Comparison of ENCODE assay signal across 9 cellular contexts in genomic region chr11:119262668-119263351, GRCh38. TPM values are rescaled to one million over a fixed set of nuclear protein-coding genes. Genes with fewer than 3 reads are reported as not detected.
DNase-seq lines count a peak whose midpoint lies in the region; ATAC-seq, FAIRE-seq and TF ChIP-seq lines count a peak whose summit lies in the region.
"Had no signal": no experiment of that assay in that cellular context is flagged by ENCODE, and none has a peak within 500 bp of the region (broad histone marks: within the 10 kb centered on the region; RNA-seq: fewer than 3 reads in every experiment).

No MANE protein-coding gene starts in this region.

- WGBS in A549 (ENCODE audit: missing lambda C conversion rate): 67% methylated on average over 5 of the region's 5 CpGs
- 49 to 54% methylated on average over 5 of the region's 5 CpGs for WGBS in aorta, 2 donors

- DNase-seq in A549 (ENCODE audit: low read depth in 1 of 2, low spot score in 1 of 2) (no peak), RCC 7860 (ENCODE audit: low spot score) (peak; percentile 26), left cardiac atrium (no peak), aorta (no peak), ecto neural progenitor cell (ENCODE audit: low spot score) (no peak), RWPE1 (ENCODE audit: low spot score) (no peak)

- H3K4me2 ChIP-seq in A549: peak overlapping the region; percentile 53

- TF ChIP-seq CTCF in A549 (IDR thresholded peaks at IDR 0.05): no peak
- TF ChIP-seq CTCF in RWPE1 (conservative IDR thresholded peaks at IDR 0.05; ENCODE audit: low read depth): no peak

- no peak for TF ChIP-seq RAD21 in A549 (conservative IDR thresholded peaks at IDR 0.05 in 1 of 2, IDR thresholded peaks at IDR 0.05 in 1 of 2)

- no peak for TF ChIP-seq EP300 in A549 (IDR thresholded peaks at IDR 0.05)

- no peak for TF ChIP-seq POLR2A in A549 (IDR thresholded peaks at IDR 0.05; ENCODE audit: low read length)

- no peak for FAIRE-seq in A549 (lab: Jason Lieb, UNC)
- FAIRE-seq in RCC 7860 (lab: Jason Lieb, UNC): peak; percentile 48
- FAIRE-seq: TTC549 had no signal

- H3K4me1 ChIP-seq in A549: peaks cover 17% of the 10 kb centered on the region
- H3K4me1 ChIP-seq in aorta (ENCODE audit: control insufficient read depth in 1 of 2, insufficient read depth in 2 of 2, low read length in 2 of 2): peaks cover 5 to 7% of the 10 kb centered on the region in 2 donors

- CTCF ChIA-PET in A549 (lab: Yijun Ruan, JAX) (interaction anchor here (0.9 kb wide), 1 partner anchor 61 kb away, joined by 4 read pairs; no protein-coding TSS in a partner anchor), RWPE1 (lab: Yijun Ruan, JAX) (interaction anchor here (0.6 kb wide), 2 partner anchors 98 to 645 kb away, joined by 3 read pairs; no protein-coding TSS in a partner anchor)

- no peaks in the 10 kb centered on the region for H3K27me3 ChIP-seq in aorta (ENCODE audit: control insufficient read depth in 1 of 2, insufficient read depth in 2 of 2, low read length in 1 of 2)

- intact Hi-C loops in left cardiac atrium (cut with DNase I) (no loop called here), aorta (cut with DNase I) (no loop called here)

- ATAC-seq in A549 (peak in 1 of 2 experiments; percentile 59; a peak in 3 of 6 replicates), GM18517 (IDR thresholded peaks at IDR 0.05; ENCODE audit: unreplicated experiment) (peak; percentile 36), left cardiac atrium (peak; percentile 46 to 63), aorta (ENCODE audit: low FRiP score) (no peak), GM19397 (IDR thresholded peaks at IDR 0.05; ENCODE audit: unreplicated experiment) (no peak)

- no peaks in the 10 kb centered on the region for H3K36me3 ChIP-seq in aorta (ENCODE audit: control insufficient read depth in 1 of 2, insufficient read depth in 2 of 2, low read length in 1 of 2)

- H3K4me3 ChIP-seq in A549: no peak overlapping the region
- no peak overlapping the region for H3K4me3 ChIP-seq in aorta (ENCODE audit: low read length in 2 of 2)

- no peaks in the 10 kb centered on the region for H3K9me3 ChIP-seq in A549
- H3K9me3 ChIP-seq in aorta (ENCODE audit: control insufficient read depth, low read length): no peaks in the 10 kb centered on the region

- H3K27ac ChIP-seq in A549 (no peak overlapping the region), aorta (ENCODE audit: low read depth in 1 of 2, low read length in 2 of 2) (no peak overlapping the region), RWPE1 (no peak overlapping the region)

- POLR2A ChIA-PET in A549 (lab: Yijun Ruan, JAX) (no interaction called here), RWPE1 (lab: Yijun Ruan, JAX; ENCODE audit: low non-redundant PET) (no interaction called here)

TF ChIP-seq in A549, 52 proteins besides CTCF, POLR2A, EP300 and RAD21:
- TF ChIP-seq HES2 (IDR thresholded peaks at IDR 0.05): no peak
- TF ChIP-seq MAFK (IDR thresholded peaks at IDR 0.05; ENCODE audit: partially characterized antibody): no peak
- no peak for TF ChIP-seq BHLHE40 (IDR thresholded peaks at IDR 0.05; ENCODE audit: low read depth, low read length)
- no peak for TF ChIP-seq HMGXB4 (CRISPR knock-in tag; IDR thresholded peaks at IDR 0.05; ENCODE audit: borderline replicate concordance)
- no peak for TF ChIP-seq HDAC2 (IDR thresholded peaks at IDR 0.05)
- TF ChIP-seq GATA3 (IDR thresholded peaks at IDR 0.05; ENCODE audit: borderline replicate concordance): no peak
- TF ChIP-seq FOSB (CRISPR knock-in tag; IDR thresholded peaks at IDR 0.05): no peak
- no peak for TF ChIP-seq NR3C1 (IDR thresholded peaks at IDR 0.05)
- TF ChIP-seq CEBPB (IDR thresholded peaks at IDR 0.05): no peak
- no peak for TF ChIP-seq USF2 (IDR thresholded peaks at IDR 0.05)
- no peak for TF ChIP-seq E2F6 (IDR thresholded peaks at IDR 0.05; ENCODE audit: borderline replicate concordance, low read depth)
- no peak for TF ChIP-seq RCOR1 (IDR thresholded peaks at IDR 0.05; ENCODE audit: low read depth, low read length)
- no peak for TF ChIP-seq CBX8 (IDR thresholded peaks at IDR 0.05)
- no peak for TF ChIP-seq FOXS1 (CRISPR knock-in tag; IDR thresholded peaks at IDR 0.05)
- TF ChIP-seq HEYL (CRISPR knock-in tag; IDR thresholded peaks at IDR 0.05): no peak

RNA-seq across cellular contexts. Expression of gene MCAM, which starts 54.1 kb away (rescaled TPM):
- polyA plus RNA-seq in A549 (2011; rRNA removed) (5.4 and 5.5 TPM in 2 replicates), A549 (2017; fragmentation: RNase III; extraction: RNeasy Plus Mini Kit Qiagen cat#74134 plus additional on column Dnase treatment) (14.9 to 18.1 TPM (median 15.9 TPM) in 3 replicates), aorta (100 to 1,000 TPM; 274 to 486 TPM)
- 7.6 and 10.0 TPM in 2 replicates for polyA plus RNA-seq in A549 (2012; cell fraction: cytosol; rRNA removed)
- polyA plus RNA-seq in A549 (2012; cell fraction: nucleus; rRNA removed): 43.7 and 46.4 TPM in 2 replicates
- polyA minus RNA-seq in A549 (2011; rRNA and poly(A)+ RNA removed): 3.1 and 5.7 TPM in 2 replicates
- total RNA-seq in left cardiac atrium (100 to 1,000 TPM; 144 to 230 TPM), aorta (1,000 to 10,000 TPM in 1 of 2 donors, 100 to 1,000 TPM in 1; 525 to 1,386 TPM)

RNA-seq across cellular contexts. Expression of gene CBL, which starts 56.7 kb away (rescaled TPM):
- polyA plus RNA-seq in A549 (2011; rRNA removed): 14.1 and 14.9 TPM in 2 replicates
- polyA plus RNA-seq in A549 (2012; cell fraction: cytosol; rRNA removed): 4.3 and 5.1 TPM in 2 replicates
- 4.6 and 6.6 TPM in 2 replicates for polyA plus RNA-seq in A549 (2012; cell fraction: nucleus; rRNA removed)
- 5.9 to 6.3 TPM (median 6.0 TPM) in 3 replicates for polyA plus RNA-seq in A549 (2017; fragmentation: RNase III; extraction: RNeasy Plus Mini Kit Qiagen cat#74134 plus additional on column Dnase treatment)
- polyA minus RNA-seq in A549 (2011; rRNA and poly(A)+ RNA removed): 12.2 and 12.8 TPM in 2 replicates
- total RNA-seq in left cardiac atrium: 10 to 100 TPM; 11.1 to 13.8 TPM
- 10 to 100 TPM; 33.0 to 37.4 TPM for total RNA-seq in aorta
- 1 to 10 TPM; 3.8 to 5.5 TPM for polyA plus RNA-seq in aorta

Comparison
In these comparisons a context has a peak if more than half of its experiments do, and no peak if none do; other contexts are left out.
1. ATAC-seq: peak in GM18517 (single experiment) and left cardiac atrium (2 of 2); none in aorta (single experiment) and GM19397 (single experiment).